Comparison of ENCODE assay signal across 22 cellular contexts in the genomic region with DNA sequence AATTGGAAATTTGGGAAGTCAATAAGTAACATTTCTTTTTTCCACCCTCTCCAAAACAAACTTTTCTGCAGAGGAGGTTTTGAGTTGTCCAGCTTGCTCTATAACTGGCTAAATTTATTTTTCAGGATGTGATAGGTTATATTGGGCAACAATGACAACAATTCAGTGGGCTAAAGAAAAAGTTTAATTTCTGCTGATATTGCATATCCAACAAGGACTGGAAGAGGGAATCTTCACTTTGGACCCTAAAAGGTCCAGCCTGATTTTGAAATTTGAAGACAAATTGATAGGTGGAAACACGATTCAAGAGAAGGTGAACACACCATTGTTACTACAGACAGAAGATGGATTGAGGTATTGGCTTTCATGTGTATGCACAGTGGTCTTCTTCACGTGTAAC.
DNase-seq lines count a peak whose midpoint lies in the region; ATAC-seq, FAIRE-seq and TF ChIP-seq lines count a peak whose summit lies in the region.
"Had no signal": no experiment of that assay in that cellular context is flagged by ENCODE, and none has a peak within 500 bp of the region (broad histone marks: within the 10 kb centered on the region; RNA-seq: fewer than 3 reads in every experiment).

No MANE protein-coding gene starts in this region.

- dilution Hi-C loops in IMR-90 (cut with HindIII; ENCODE audit: low sequenced_read_pairs, unreplicated experiment) = no loop called here

- CTCF ChIA-PET in A549 (lab: Yijun Ruan, JAX) (no interaction called here), IMR-90 (lab: Yijun Ruan, JAX) (no interaction called here)

- H3K4me1 ChIP-seq in A549 (no peaks in the 10 kb centered on the region), GM23248 (ENCODE audit: insufficient read depth) (peaks cover 13% of the 10 kb centered on the region), IMR-90 (ENCODE audit: control insufficient read depth, insufficient read depth, low read length) (no peaks in the 10 kb centered on the region), GM23338 (ENCODE audit: insufficient read depth) (0 out of 2 replicates have a peak, but pooled peaks cover 8% of the 10 kb centered on the region)
- H3K4me1 ChIP-seq: Caco-2 had no signal

- H3K27ac ChIP-seq in A549 (no peak overlapping the region), GM23248 (peak overlapping the region; percentile 32), IMR-90 (ENCODE audit: insufficient read depth, low read length) (no peak overlapping the region), GM23338 (ENCODE audit: low read depth) (no peak overlapping the region)
- H3K27ac ChIP-seq: BLaER1 treated with 17β-estradiol and CSF1 and Interleukin-3, amounts not matched to agents 10 nM and 100 nM; C4-2B had no signal

- no peak overlapping the region for H4K8ac ChIP-seq in IMR-90 (ENCODE audit: low read depth in 2 of 2, low read length in 2 of 2)

- no peak overlapping the region for H3K14ac ChIP-seq in IMR-90 (replicated peaks; ENCODE audit: low read depth, low read length)

- FAIRE-seq in A549 (lab: Jason Lieb, UNC) = no peak
- FAIRE-seq: A204.1, D721Med, G401.6, GM12891, GM19239 had no signal

- H3K27me3 ChIP-seq in GM23248 (replicated peaks; ENCODE audit: insufficient read depth) (no peaks in the 10 kb centered on the region), IMR-90 (ENCODE audit: control insufficient read depth, insufficient read depth, low read length) (no peaks in the 10 kb centered on the region), GM23338 (ENCODE audit: insufficient read depth) (no peaks in the 10 kb centered on the region)
- H3K27me3 ChIP-seq: BLaER1 treated with 17β-estradiol and CSF1 and Interleukin-3, amounts not matched to agents 10 nM and 100 nM had no signal

- no peak overlapping the region for H3K18ac ChIP-seq in IMR-90 (ENCODE audit: low read depth, low read length)

- H3K23ac ChIP-seq in IMR-90 (ENCODE audit: low read depth, low read length) = no peak overlapping the region

- TF ChIP-seq CTCF in A549 (IDR thresholded peaks at IDR 0.05) = no peak
- no peak for TF ChIP-seq CTCF in IMR-90 (conservative IDR thresholded peaks at IDR 0.05; ENCODE audit: low read depth, low read length)
- no peak for TF ChIP-seq CTCF in GM23338 (conservative IDR thresholded peaks at IDR 0.05; ENCODE audit: low read depth in 2 of 2)

- H3K4me3 ChIP-seq in A549 = no peak overlapping the region
- H3K4me3 ChIP-seq in GM23248 = no peak overlapping the region
- no peak overlapping the region for H3K4me3 ChIP-seq in IMR-90 (ENCODE audit: insufficient read depth, low read depth, low read length)
- no peak overlapping the region for H3K4me3 ChIP-seq in GM23338
- H3K4me3 ChIP-seq: BLaER1 treated with 17β-estradiol and CSF1 and Interleukin-3, amounts not matched to agents 10 nM and 100 nM had no signal

- no peaks in the 10 kb centered on the region for H3K36me3 ChIP-seq in GM23248 (ENCODE audit: low read depth)
- no peaks in the 10 kb centered on the region for H3K36me3 ChIP-seq in IMR-90 (ENCODE audit: control insufficient read depth, insufficient read depth, low read length)
- no peaks in the 10 kb centered on the region for H3K36me3 ChIP-seq in GM23338 (ENCODE audit: insufficient read depth)
- H3K36me3 ChIP-seq: BLaER1 treated with 17β-estradiol and CSF1 and Interleukin-3, amounts not matched to agents 10 nM and 100 nM had no signal

- DNase-seq in A549 (ENCODE audit: low read depth in 1 of 2, low spot score in 1 of 2) = no peak
- DNase-seq in GM23248 = no peak
- no peak for DNase-seq in IMR-90
- DNase-seq in GM23338 (ENCODE audit: low spot score) = no peak
- DNase-seq in NCI-H2171 (lab: John Stamatoyannopoulos, UW) = no peak
- DNase-seq in amniotic stem cell (lab: John Stamatoyannopoulos, UW) = no peak
- DNase-seq: 8988T; AML-193; Caco-2; Calu3; CD4-positive, alpha-beta T cell; CD8-positive, alpha-beta T cell; DMS79 treated with DMSO at 0.1 percent for 48 hours; GF-D8 had no signal

- H4K5ac ChIP-seq in IMR-90 (ENCODE audit: low read depth, low read length) = no peak overlapping the region

- no TSS peak for BruUV-seq in IMR-90 (replicated peaks; lab: Mats Ljungman, UMichigan)

- H3K9me2 ChIP-seq in GM23248 (ENCODE audit: insufficient read depth) (no peaks in the 10 kb centered on the region; the same call in 1 of the 2 replicates), GM23338 (ENCODE audit: insufficient read depth) (no peaks in the 10 kb centered on the region)

- no peaks in the 10 kb centered on the region for H3K9me1 ChIP-seq in IMR-90 (ENCODE audit: insufficient read depth, low read length)

- H3K4me3 Mint-ChIP-seq in GM23338 = no peak overlapping the region
- H3K4me3 Mint-ChIP-seq: B cell; CD4-positive, alpha-beta T cell; CD8-positive, alpha-beta T cell had no signal

- H3K9me3 ChIP-seq in A549 (no peaks in the 10 kb centered on the region), GM23248 (ENCODE audit: low read depth) (no peaks in the 10 kb centered on the region), IMR-90 (ENCODE audit: control insufficient read depth, insufficient read depth, low read length) (peaks cover 2% of the 10 kb centered on the region; the same call in 1 of the 2 replicates)
- H3K9me3 ChIP-seq: Caco-2 had no signal

- H3K36me3 Mint-ChIP-seq in GM23338 (ENCODE audit: low read depth) = no peaks in the 10 kb centered on the region
- H3K36me3 Mint-ChIP-seq: CD8-positive, alpha-beta T cell had no signal

- H3K4ac ChIP-seq in IMR-90 (ENCODE audit: low read depth, low read length) = no peak overlapping the region

- TF ChIP-seq POLR2A in A549 (IDR thresholded peaks at IDR 0.05; ENCODE audit: low read length) = no peak
- no peak for TF ChIP-seq POLR2A in IMR-90 (IDR thresholded peaks at IDR 0.05; ENCODE audit: low read depth, low read length)

- peaks cover 5% of the 10 kb centered on the region; the same call in 2 of the 3 replicates for H3K4me1 Mint-ChIP-seq in GM23338
- H3K4me1 Mint-ChIP-seq: B cell had no signal

- H4K20me1 ChIP-seq in GM23248 (ENCODE audit: insufficient read depth) (no peaks in the 10 kb centered on the region), IMR-90 (ENCODE audit: insufficient read depth, low read length) (no peaks in the 10 kb centered on the region), GM23338 (replicated peaks; ENCODE audit: insufficient read depth) (no peaks in the 10 kb centered on the region)
- H4K20me1 ChIP-seq: BLaER1 treated with 17β-estradiol and CSF1 and Interleukin-3, amounts not matched to agents 10 nM and 100 nM had no signal

- TF ChIP-seq RAD21 in A549 (conservative IDR thresholded peaks at IDR 0.05 in 1 of 2, IDR thresholded peaks at IDR 0.05 in 1 of 2) (no peak), IMR-90 (IDR thresholded peaks at IDR 0.05; ENCODE audit: low read length) (no peak)

- H3K4me2 ChIP-seq in A549 (no peak overlapping the region), GM23248 (ENCODE audit: unreplicated experiment) (peak overlapping the region; percentile 54), IMR-90 (ENCODE audit: low read depth, low read length) (no peak overlapping the region), GM23338 (no peak overlapping the region)
- H3K4me2 ChIP-seq: BLaER1 treated with 17β-estradiol and CSF1 and Interleukin-3, amounts not matched to agents 10 nM and 100 nM had no signal

- ATAC-seq in A549 = no peak
- no peak for ATAC-seq in IMR-90 (ENCODE audit: low read depth)
- no peak for ATAC-seq in GM23338
- ATAC-seq: CD8-positive, alpha-beta T cell had no signal

- no peaks in the 10 kb centered on the region for H3K9me3 Mint-ChIP-seq in GM23338

- H3K79me2 ChIP-seq in GM23248 (ENCODE audit: insufficient read depth) = no peaks in the 10 kb centered on the region
- no peaks in the 10 kb centered on the region for H3K79me2 ChIP-seq in GM23338 (replicated peaks; ENCODE audit: insufficient read depth)

- TF ChIP-seq EP300 in A549 (IDR thresholded peaks at IDR 0.05) = no peak

- WGBS in A549 (ENCODE audit: missing lambda C conversion rate) = 2% methylated on average over 2 of the region's 2 CpGs
- 53 to 67% methylated on average over 2 of the region's 2 CpGs for WGBS in GM23248 (ENCODE audit: low coverage in 1 of 2, low lambda C conversion rate in 2 of 2, missing lambda C conversion rate in 2 of 2), 2 experiments
- WGBS in IMR-90 (ENCODE audit: extremely low coverage in 2 of 2, insufficient read length in 1 of 2), 2 experiments = no CpG with 5 or more reads among the region's 2 CpGs

- in situ Hi-C loops in GM23248 (cut with MboI) (no loop called here), IMR-90 (cut with MboI; ENCODE audit: low sequenced_read_pairs) (no loop called here)

- H3K56ac ChIP-seq in IMR-90 (ENCODE audit: extremely low read depth, insufficient read depth, low read length) = no peak overlapping the region

- no peaks in the 10 kb centered on the region for H3K79me1 ChIP-seq in IMR-90 (ENCODE audit: low read depth in 1 of 2, low read length in 2 of 2)

- no peak overlapping the region for H3K27ac Mint-ChIP-seq in GM23338
- H3K27ac Mint-ChIP-seq: B cell; CD4-positive, alpha-beta T cell; CD8-positive, alpha-beta T cell had no signal

- no peak overlapping the region for H2BK120ac ChIP-seq in IMR-90 (ENCODE audit: low read depth, low read length)

- POLR2A ChIA-PET in A549 (lab: Yijun Ruan, JAX) = no interaction called here
- POLR2A ChIA-PET in IMR-90 (lab: Charles Lee; ENCODE audit: unreplicated experiment) = no interaction called here

- no peak overlapping the region for H2BK15ac ChIP-seq in IMR-90 (ENCODE audit: low read depth, low read length)

- H3K9ac ChIP-seq in GM23248 (no peak overlapping the region), IMR-90 (ENCODE audit: low read depth, low read length) (no peak overlapping the region)
- H3K9ac ChIP-seq: BLaER1 treated with 17β-estradiol and CSF1 and Interleukin-3, amounts not matched to agents 10 nM and 100 nM had no signal

- no peak overlapping the region for H2BK20ac ChIP-seq in IMR-90 (ENCODE audit: low read depth, low read length)

- H3K27me3 Mint-ChIP-seq in GM23338 (ENCODE audit: insufficient read depth, low read depth, poor library complexity) = no peaks in the 10 kb centered on the region
- H3K27me3 Mint-ChIP-seq: B cell; CD4-positive, alpha-beta T cell had no signal

- H4K91ac ChIP-seq in IMR-90 (ENCODE audit: insufficient read depth, low read depth, low read length) = no peak overlapping the region

- 0 out of 2 replicates have a peak, but pooled peaks cover 10% of the 10 kb centered on the region for H3F3A ChIP-seq in GM23248 (ENCODE audit: insufficient read depth)
- H3F3A ChIP-seq in GM23338 (replicated peaks; ENCODE audit: low read depth) = no peaks in the 10 kb centered on the region

- no peak overlapping the region for H2BK5ac ChIP-seq in IMR-90 (ENCODE audit: low read depth, low read length, poor library complexity, severe bottlenecking)

- H2AFZ ChIP-seq in GM23248 = no peak overlapping the region
- H2AFZ ChIP-seq in IMR-90 (replicated peaks; ENCODE audit: low read length, poor library complexity) = no peak overlapping the region
- H2AFZ ChIP-seq in GM23338 = no peak overlapping the region

- H2AK9ac ChIP-seq in IMR-90 (replicated peaks; ENCODE audit: low read depth, low read length, poor library complexity) = no peak overlapping the region

- H2AK5ac ChIP-seq in IMR-90 (ENCODE audit: low read depth, low read length) = no peak overlapping the region

- intact Hi-C loops in IMR-90 (cut with micrococcal nuclease) = no loop called here

TF ChIP-seq in A549, 52 proteins besides CTCF, POLR2A, EP300 and RAD21 (continues in another document):
- no peak for TF ChIP-seq MYC (IDR thresholded peaks at IDR 0.05; ENCODE audit: borderline replicate concordance, low read length)

TF ChIP-seq in GM23338, 12 proteins besides CTCF, POLR2A, EP300 and RAD21 (continues in another document):
- no peak for TF ChIP-seq ZNF331 (CRISPR knock-in tag; IDR thresholded peaks at IDR 0.05; ENCODE audit: low read depth)
